Comparison of ENCODE assay signal across 8 cellular contexts in genomic region chr4:73067971-73068394, GRCh38. TPM values are rescaled to one million over a fixed set of nuclear protein-coding genes. Genes with fewer than 3 reads are reported as not detected.
DNase-seq lines count a peak whose midpoint lies in the region; ATAC-seq lines count a peak whose summit lies in the region.

No MANE protein-coding gene starts in this region.

- no peaks in the 10 kb centered on the region for H3K9me3 Mint-ChIP-seq in activated CD4-positive, alpha-beta T cell treated with anti-CD3 and anti-CD28 coated beads, Interleukin-2, amount 10 ng/mL, durations not matched to agents 24 days and 14 days
- no peaks in the 10 kb centered on the region for H3K9me3 Mint-ChIP-seq in stimulated activated effector memory CD8-positive, alpha-beta T cell treated with anti-CD3 and anti-CD28 coated beads, Interleukin-12 subunit alpha, Interleukin-12 subunit beta, amount 100 ng/mL, for 72 hours

- no peaks in the 10 kb centered on the region for H3K27me3 ChIP-seq in iPS-18a (ENCODE audit: control insufficient read depth, insufficient read depth, low read length)

- H3K27ac ChIP-seq in iPS-18a (ENCODE audit: low read length): no peak overlapping the region

- peaks cover 17% of the 10 kb centered on the region for H3K36me3 ChIP-seq in iPS-18a (ENCODE audit: control insufficient read depth, low read depth, low read length)

- peaks cover 8% of the 10 kb centered on the region for H3K4me1 ChIP-seq in iPS-18a (ENCODE audit: control insufficient read depth, low read depth, low read length)

- peak overlapping the region; percentile 97 for H3K9ac ChIP-seq in iPS-18a (ENCODE audit: low read length)

- H3K4me3 Mint-ChIP-seq in activated CD4-positive, alpha-beta T cell treated with anti-CD3 and anti-CD28 coated beads, Interleukin-2, amount 10 ng/mL, durations not matched to agents 24 days and 14 days: peak overlapping the region; percentile 89
- peak overlapping the region; percentile 81 for H3K4me3 Mint-ChIP-seq in stimulated activated effector memory CD8-positive, alpha-beta T cell treated with anti-CD3 and anti-CD28 coated beads, Interleukin-12 subunit alpha, Interleukin-12 subunit beta, amount 100 ng/mL, for 72 hours

- intact Hi-C loops in activated CD4-positive, alpha-beta T cell treated with anti-CD3 and anti-CD28 coated beads, Interleukin-2, amount 10 ng/mL, durations not matched to agents 24 days and 14 days (cut with micrococcal nuclease): loop anchor here (1.0 to 10.0 kb wide), 3 partner anchors 13 to 1087 kb away; partner anchors contain the start of gene MTHFD2L

- peak overlapping the region; percentile 94 for H3K27ac Mint-ChIP-seq in activated CD4-positive, alpha-beta T cell treated with anti-CD3 and anti-CD28 coated beads, Interleukin-2, amount 10 ng/mL, durations not matched to agents 24 days and 14 days
- peak overlapping the region; percentile 97 for H3K27ac Mint-ChIP-seq in stimulated activated effector memory CD8-positive, alpha-beta T cell treated with anti-CD3 and anti-CD28 coated beads, Interleukin-12 subunit alpha, Interleukin-12 subunit beta, amount 100 ng/mL, for 72 hours

- peaks cover 40% of the 10 kb centered on the region for H3K4me1 Mint-ChIP-seq in activated CD4-positive, alpha-beta T cell treated with anti-CD3 and anti-CD28 coated beads, Interleukin-2, amount 10 ng/mL, durations not matched to agents 24 days and 14 days
- peaks cover 24% of the 10 kb centered on the region for H3K4me1 Mint-ChIP-seq in stimulated activated effector memory CD8-positive, alpha-beta T cell treated with anti-CD3 and anti-CD28 coated beads, Interleukin-12 subunit alpha, Interleukin-12 subunit beta, amount 100 ng/mL, for 72 hours

- no peaks in the 10 kb centered on the region for H3K9me3 ChIP-seq in iPS-18a (ENCODE audit: control insufficient read depth, low read depth, low read length)

- no peaks in the 10 kb centered on the region for H3K27me3 Mint-ChIP-seq in activated CD4-positive, alpha-beta T cell treated with anti-CD3 and anti-CD28 coated beads, Interleukin-2, amount 10 ng/mL, durations not matched to agents 24 days and 14 days

- H3K4me3 ChIP-seq in iPS-18a (ENCODE audit: low read length): peak overlapping the region; percentile 100

- peaks cover 34% of the 10 kb centered on the region for H3K36me3 Mint-ChIP-seq in activated CD4-positive, alpha-beta T cell treated with anti-CD3 and anti-CD28 coated beads, Interleukin-2, amount 10 ng/mL, durations not matched to agents 24 days and 14 days (ENCODE audit: low read depth)
- peaks cover 50% of the 10 kb centered on the region for H3K36me3 Mint-ChIP-seq in stimulated activated effector memory CD8-positive, alpha-beta T cell treated with anti-CD3 and anti-CD28 coated beads, Interleukin-12 subunit alpha, Interleukin-12 subunit beta, amount 100 ng/mL, for 72 hours

- peak; percentile 2 for ATAC-seq in stimulated activated effector memory CD8-positive, alpha-beta T cell treated with anti-CD3 and anti-CD28 coated beads, Interleukin-12 subunit alpha, Interleukin-12 subunit beta, amount 100 ng/mL, for 72 hours
- no peak for ATAC-seq in HG02759 (IDR thresholded peaks at IDR 0.05; ENCODE audit: unreplicated experiment)

- DNase-seq in activated CD4-positive, alpha-beta T cell treated with anti-CD3 and anti-CD28 coated beads, Interleukin-2, amount 10 ng/mL, durations not matched to agents 24 days and 14 days: peak; percentile 66
- DNase-seq in activated CD4-positive, alpha-beta T cell treated with anti-CD3 and anti-CD28 coated beads, Interleukin-2, amount 50 U/mL, for 4 hours: no peak
- DNase-seq in activated T-helper 9 cell treated with anti-CD3 and anti-CD28 coated beads, Interleukin-2, amount 50 U/mL, for 16 hours (ENCODE audit: low read depth): peak; percentile 6
- no peak for DNase-seq in stimulated activated effector memory CD8-positive, alpha-beta T cell treated with anti-CD3 and anti-CD28 coated beads, Interleukin-12 subunit alpha, Interleukin-12 subunit beta, amount 100 ng/mL, for 72 hours (ENCODE audit: low spot score in 2 of 2)
- no peak for DNase-seq in NCI-H1105 (lab: John Stamatoyannopoulos, UW)
- DNase-seq in NCI-H2227 treated with DMSO at 0.1 percent for 48 hours (lab: John Stamatoyannopoulos, UW): no peak

RNA-seq across cellular contexts. Expression of gene COX18, which starts 1.5 kb away (rescaled TPM):
- 21.2 and 22.2 TPM in 2 replicates for total RNA-seq in activated CD4-positive, alpha-beta T cell treated with anti-CD3 and anti-CD28 coated beads, Interleukin-2, amount 10 ng/mL, durations not matched to agents 24 days and 14 days

Comparison
In these comparisons a context has a peak if more than half of its experiments do, and no peak if none do; other contexts are left out.
1. DNase-seq: peak in activated CD4-positive, alpha-beta T cell treated with anti-CD3 and anti-CD28 coated beads, Interleukin-2, amount 10 ng/mL, durations not matched to agents 24 days and 14 days (single experiment) and activated T-helper 9 cell treated with anti-CD3 and anti-CD28 coated beads, Interleukin-2, amount 50 U/mL, for 16 hours (single experiment); none in activated CD4-positive, alpha-beta T cell treated with anti-CD3 and anti-CD28 coated beads, Interleukin-2, amount 50 U/mL, for 4 hours (0 of 2), stimulated activated effector memory CD8-positive, alpha-beta T cell treated with anti-CD3 and anti-CD28 coated beads, Interleukin-12 subunit alpha, Interleukin-12 subunit beta, amount 100 ng/mL, for 72 hours (0 of 2), NCI-H1105 (single experiment) and NCI-H2227 treated with DMSO at 0.1 percent for 48 hours (single experiment).